8 cellular contexts compared by ENCODE assay signal in genomic region chr2:25673170-25674002, GRCh38. TPM values are rescaled to one million over a fixed set of nuclear protein-coding genes. Genes with fewer than 3 reads are reported as not detected.
DNase-seq lines count a peak whose midpoint lies in the region; ATAC-seq and TF ChIP-seq lines count a peak whose summit lies in the region.

Gene DTNB, minus strand, starts transcription at chr2:25673577. Its CDS starts 20,917 bp downstream, at chr2:25652660.

- no peaks in the 10 kb centered on the region for H3K9me3 ChIP-seq in adrenal gland (replicated peaks in 1 of 3)
- H3K9me3 ChIP-seq in right atrium auricular region: no peaks in the 10 kb centered on the region
- no peaks in the 10 kb centered on the region for H3K9me3 ChIP-seq in psoas muscle

- H3K27me3 ChIP-seq in adrenal gland: no peaks in the 10 kb centered on the region
- no peaks in the 10 kb centered on the region for H3K27me3 ChIP-seq in right atrium auricular region
- H3K27me3 ChIP-seq in psoas muscle (ENCODE audit: insufficient read depth in 3 of 3, low read length in 2 of 3): no peaks in the 10 kb centered on the region

- TF ChIP-seq CTCF in adrenal gland (IDR thresholded peaks at IDR 0.05): no peak
- no peak for TF ChIP-seq CTCF in right atrium auricular region (IDR thresholded peaks at IDR 0.05)
- no peak for TF ChIP-seq CTCF in psoas muscle (IDR thresholded peaks at IDR 0.05)

- H3K4me3 ChIP-seq in adrenal gland (peak within 1 kb of the TSS; percentile 8 to 87 (median 60)), right atrium auricular region (peak within 1 kb of the TSS; percentile 78 to 80), psoas muscle (peak within 1 kb of the TSS; percentile 86), urinary bladder (ENCODE audit: low read depth, low read length) (peak within 1 kb of the TSS; percentile 98)

- intact Hi-C loops in adrenal gland (cut with DNase I): loop anchor here in 1 of 2 donors (10.0 kb wide), 1 partner anchor 69 kb away; no protein-coding TSS in a partner anchor
- intact Hi-C loops in psoas muscle (cut with DNase I): no loop called here

- peak; percentile 79 for DNase-seq in GDM1 (lab: John Stamatoyannopoulos, UW)
- DNase-seq in H4 (ENCODE audit: low spot score): peak; percentile 21
- peak; percentile 74 for DNase-seq in LoVo (ENCODE audit: low spot score)
- peak; percentile 67 to 83 (median 71) for DNase-seq in T-helper 1 cell
- DNase-seq in adrenal gland: peak; percentile 83 to 90 (median 87)
- DNase-seq in right atrium auricular region (ENCODE audit: low spot score): peak; percentile 80
- peak; percentile 84 to 89 for DNase-seq in psoas muscle

- H3K36me3 ChIP-seq in adrenal gland (replicated peaks in 1 of 2): no peaks in the 10 kb centered on the region
- H3K36me3 ChIP-seq in right atrium auricular region: no peaks in the 10 kb centered on the region
- no peaks in the 10 kb centered on the region for H3K36me3 ChIP-seq in psoas muscle (ENCODE audit: insufficient read depth in 1 of 2, low read depth in 1 of 2)
- no peaks in the 10 kb centered on the region for H3K36me3 ChIP-seq in urinary bladder (ENCODE audit: insufficient read depth)

- TF ChIP-seq POLR2A in adrenal gland (IDR thresholded peaks at IDR 0.05): peak; percentile 46 to 47

- H3K27ac ChIP-seq in adrenal gland (peak within 1 kb of the TSS; percentile 21 to 94 (median 72)), right atrium auricular region (peak within 1 kb of the TSS; percentile 76 to 81), psoas muscle (peak within 1 kb of the TSS; percentile 78), urinary bladder (ENCODE audit: low read depth) (peak within 1 kb of the TSS; percentile 95)

- peaks cover 0 to 12% of the 10 kb centered on the region in 2 donors for H3K4me1 ChIP-seq in adrenal gland (replicated peaks in 1 of 2)
- peaks cover 0 to 8% of the 10 kb centered on the region in 2 donors for H3K4me1 ChIP-seq in right atrium auricular region
- H3K4me1 ChIP-seq in psoas muscle: peaks cover 11% of the 10 kb centered on the region
- H3K4me1 ChIP-seq in urinary bladder (ENCODE audit: insufficient read depth): no peaks in the 10 kb centered on the region

- peak; percentile 77 to 88 (median 86) for ATAC-seq in psoas muscle

- 0 to 2% (median 1%) methylated on average over 2 to 124 of the region's 124 CpGs for WGBS in adrenal gland, 4 donors
- WGBS in psoas muscle, 3 donors: 0 to 1% (median 0%) methylated on average over 57 to 124 of the region's 124 CpGs
- WGBS in urinary bladder: 1% methylated on average over 124 of the region's 124 CpGs

RNA-seq across cellular contexts. Expression of gene DTNB, which starts in this region (rescaled TPM):
- 4.8 and 5.9 TPM in 2 replicates for total RNA-seq in H4 (2014; rRNA removed; shearing (Covaris generic))
- 10 to 100 TPM in 4 of 8 donors, 1 to 10 TPM in 4; 7.4 to 26.1 (median 9.4) TPM for total RNA-seq in adrenal gland
- polyA plus RNA-seq in adrenal gland: 10 to 100 TPM in 2 of 3 donors, 1 to 10 TPM in 1; 4.7 to 27.5 (median 16.5) TPM
- 1 to 10 TPM; 4.3 to 4.4 TPM for total RNA-seq in right atrium auricular region
- 1 to 10 TPM; 4.2 to 6.3 (median 4.8) TPM for total RNA-seq in psoas muscle
- polyA plus RNA-seq in psoas muscle: 1 to 10 TPM; 2.3 to 3.5 (median 2.4) TPM
- total RNA-seq in urinary bladder: 14.0 TPM
- 5.4 TPM for polyA plus RNA-seq in urinary bladder

Comparison
In these comparisons a context has a peak if more than half of its experiments do, and no peak if none do; other contexts are left out.
1. Peak in every context shown above with its lines: DNase-seq, ATAC-seq, H3K4me3 ChIP-seq and H3K27ac ChIP-seq.
2. DNase-seq: peak in every context shown above with its lines; median percentile 87 in adrenal gland; 86 in psoas muscle; 80 in right atrium auricular region; 79 in GDM1; 74 in LoVo; 71 in T-helper 1 cell; 21 in H4.